Comparison of ENCODE assay signal across 1 cellular context in the genomic region with DNA sequence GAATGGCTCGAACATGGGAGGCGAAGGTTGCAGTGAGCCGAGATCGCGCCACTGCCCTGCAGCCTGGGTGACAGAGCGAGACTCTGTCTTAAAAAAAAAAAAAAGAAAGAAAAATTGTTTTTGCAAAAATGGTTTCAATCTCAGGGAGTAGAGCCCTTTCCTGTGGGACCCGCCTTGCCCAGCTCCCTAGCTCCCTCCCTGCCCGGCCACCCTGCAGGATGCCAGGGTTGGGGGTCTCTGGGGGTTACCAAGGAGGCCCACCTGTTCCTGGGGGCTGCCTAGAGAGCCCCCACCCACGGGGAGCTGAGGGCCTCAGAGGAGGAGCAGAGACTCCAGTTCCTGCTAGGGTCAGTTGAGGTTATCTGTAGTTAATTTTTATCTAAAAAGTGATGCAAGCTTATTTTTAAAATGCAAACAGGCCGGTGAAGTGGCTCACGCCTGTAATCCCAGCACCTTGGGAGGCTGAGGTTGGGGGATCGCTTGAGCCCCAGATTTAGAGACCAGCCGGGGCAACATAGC.
TF ChIP-seq lines count a peak whose summit lies in the region.

No MANE protein-coding gene starts in this region.

TF ChIP-seq in HepG2, 621 proteins besides CTCF, POLR2A, EP300 and RAD21 (continued from another document and continues in another):
- TF ChIP-seq ELF3 (CRISPR knock-in tag; IDR thresholded peaks at IDR 0.05), result no peak; the same call in 1 of the 2 replicates
- TF ChIP-seq ZNF180 (CRISPR knock-in tag; IDR thresholded peaks at IDR 0.05; ENCODE audit: borderline replicate concordance, low read depth), result no peak
- TF ChIP-seq, protein P1, sequence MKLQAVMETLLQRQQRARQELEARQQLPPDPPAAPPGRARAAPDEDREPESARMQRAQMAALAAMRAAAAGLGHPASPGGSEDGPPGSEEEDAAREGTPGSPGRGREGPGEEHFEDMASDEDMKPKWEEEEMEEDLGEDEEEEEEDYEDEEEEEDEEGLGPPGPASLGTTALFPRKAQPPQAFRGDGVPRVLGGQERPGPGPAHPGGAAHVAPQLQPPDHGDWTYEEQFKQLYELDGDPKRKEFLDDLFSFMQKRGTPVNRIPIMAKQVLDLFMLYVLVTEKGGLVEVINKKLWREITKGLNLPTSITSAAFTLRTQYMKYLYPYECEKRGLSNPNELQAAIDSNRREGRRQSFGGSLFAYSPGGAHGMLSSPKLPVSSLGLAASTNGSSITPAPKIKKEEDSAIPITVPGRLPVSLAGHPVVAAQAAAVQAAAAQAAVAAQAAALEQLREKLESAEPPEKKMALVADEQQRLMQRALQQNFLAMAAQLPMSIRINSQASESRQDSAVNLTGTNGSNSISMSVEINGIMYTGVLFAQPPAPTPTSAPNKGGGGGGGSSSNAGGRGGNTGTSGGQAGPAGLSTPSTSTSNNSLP (IDR thresholded peaks at IDR 0.05; ENCODE audit: low read depth, low read length), result peak; percentile 45
- TF ChIP-seq ZNF570 (CRISPR knock-in tag; IDR thresholded peaks at IDR 0.05; ENCODE audit: borderline replicate concordance), result no peak
- peak; percentile 34; the same call in 1 of the 2 replicates for TF ChIP-seq GABPB1 (CRISPR knock-in tag; IDR thresholded peaks at IDR 0.05)
- TF ChIP-seq FOXA3 (CRISPR knock-in tag; IDR thresholded peaks at IDR 0.05), result peak; percentile 44; the same call in 1 of the 2 replicates
- peak; percentile 22; the same call in 1 of the 2 replicates for TF ChIP-seq ZNF331 (CRISPR knock-in tag; IDR thresholded peaks at IDR 0.05)
- TF ChIP-seq ZNF317 (CRISPR knock-in tag; IDR thresholded peaks at IDR 0.05), result 0 out of 2 replicates have a peak, but pooled peaks have one; percentile 46
- peak; percentile 63; the same call in 1 of the 2 replicates for TF ChIP-seq PPARG (CRISPR knock-in tag; conservative IDR thresholded peaks at IDR 0.05)
- TF ChIP-seq, protein P2, sequence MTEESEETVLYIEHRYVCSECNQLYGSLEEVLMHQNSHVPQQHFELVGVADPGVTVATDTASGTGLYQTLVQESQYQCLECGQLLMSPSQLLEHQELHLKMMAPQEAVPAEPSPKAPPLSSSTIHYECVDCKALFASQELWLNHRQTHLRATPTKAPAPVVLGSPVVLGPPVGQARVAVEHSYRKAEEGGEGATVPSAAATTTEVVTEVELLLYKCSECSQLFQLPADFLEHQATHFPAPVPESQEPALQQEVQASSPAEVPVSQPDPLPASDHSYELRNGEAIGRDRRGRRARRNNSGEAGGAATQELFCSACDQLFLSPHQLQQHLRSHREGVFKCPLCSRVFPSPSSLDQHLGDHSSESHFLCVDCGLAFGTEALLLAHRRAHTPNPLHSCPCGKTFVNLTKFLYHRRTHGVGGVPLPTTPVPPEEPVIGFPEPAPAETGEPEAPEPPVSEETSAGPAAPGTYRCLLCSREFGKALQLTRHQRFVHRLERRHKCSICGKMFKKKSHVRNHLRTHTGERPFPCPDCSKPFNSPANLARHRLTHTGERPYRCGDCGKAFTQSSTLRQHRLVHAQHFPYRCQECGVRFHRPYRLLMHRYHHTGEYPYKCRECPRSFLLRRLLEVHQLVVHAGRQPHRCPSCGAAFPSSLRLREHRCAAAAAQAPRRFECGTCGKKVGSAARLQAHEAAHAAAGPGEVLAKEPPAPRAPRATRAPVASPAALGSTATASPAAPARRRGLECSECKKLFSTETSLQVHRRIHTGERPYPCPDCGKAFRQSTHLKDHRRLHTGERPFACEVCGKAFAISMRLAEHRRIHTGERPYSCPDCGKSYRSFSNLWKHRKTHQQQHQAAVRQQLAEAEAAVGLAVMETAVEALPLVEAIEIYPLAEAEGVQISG (CRISPR knock-in tag; IDR thresholded peaks at IDR 0.05), result peak; percentile 57
- no peak for TF ChIP-seq DMAP1 (CRISPR knock-in tag; IDR thresholded peaks at IDR 0.05)
- peak; percentile 84 for TF ChIP-seq SP5 (CRISPR knock-in tag; IDR thresholded peaks at IDR 0.05; ENCODE audit: borderline replicate concordance, low read depth)
- peak; percentile 38; the same call in 1 of the 2 replicates for TF ChIP-seq PHF21A (CRISPR knock-in tag; IDR thresholded peaks at IDR 0.05)
- 0 out of 2 replicates have a peak, but pooled peaks have one; percentile 30 for TF ChIP-seq FOXK1 (CRISPR knock-in tag; IDR thresholded peaks at IDR 0.05; ENCODE audit: borderline replicate concordance, low read depth)
- no peak for TF ChIP-seq ETV6 (CRISPR knock-in tag; conservative IDR thresholded peaks at IDR 0.05)
- TF ChIP-seq NCOA1 (CRISPR knock-in tag; IDR thresholded peaks at IDR 0.05), result no peak
- TF ChIP-seq SPEN (CRISPR knock-in tag; IDR thresholded peaks at IDR 0.05; ENCODE audit: low read depth), result 0 out of 2 replicates have a peak, but pooled peaks have one; percentile 16
- peak; percentile 94 for TF ChIP-seq ZNF121 (CRISPR knock-in tag; IDR thresholded peaks at IDR 0.05)
- TF ChIP-seq PCBP1 (IDR thresholded peaks at IDR 0.05; ENCODE audit: borderline replicate concordance, low read depth, low read length), result no peak
- no peak for TF ChIP-seq NFYC (CRISPR knock-in tag; IDR thresholded peaks at IDR 0.05)
- no peak for TF ChIP-seq ATM (IDR thresholded peaks at IDR 0.05; ENCODE audit: borderline replicate concordance)
- peak; percentile 68; the same call in 1 of the 2 replicates for TF ChIP-seq NCOR1 (IDR thresholded peaks at IDR 0.05; ENCODE audit: borderline replicate concordance, low read length)
- TF ChIP-seq, protein P3, sequence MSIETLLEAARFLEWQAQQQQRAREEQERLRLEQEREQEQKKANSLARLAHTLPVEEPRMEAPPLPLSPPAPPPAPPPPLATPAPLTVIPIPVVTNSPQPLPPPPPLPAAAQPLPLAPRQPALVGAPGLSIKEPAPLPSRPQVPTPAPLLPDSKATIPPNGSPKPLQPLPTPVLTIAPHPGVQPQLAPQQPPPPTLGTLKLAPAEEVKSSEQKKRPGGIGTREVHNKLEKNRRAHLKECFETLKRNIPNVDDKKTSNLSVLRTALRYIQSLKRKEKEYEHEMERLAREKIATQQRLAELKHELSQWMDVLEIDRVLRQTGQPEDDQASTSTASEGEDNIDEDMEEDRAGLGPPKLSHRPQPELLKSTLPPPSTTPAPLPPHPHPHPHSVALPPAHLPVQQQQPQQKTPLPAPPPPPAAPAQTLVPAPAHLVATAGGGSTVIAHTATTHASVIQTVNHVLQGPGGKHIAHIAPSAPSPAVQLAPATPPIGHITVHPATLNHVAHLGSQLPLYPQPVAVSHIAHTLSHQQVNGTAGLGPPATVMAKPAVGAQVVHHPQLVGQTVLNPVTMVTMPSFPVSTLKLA (IDR thresholded peaks at IDR 0.05), result no peak
- TF ChIP-seq, protein P4, sequence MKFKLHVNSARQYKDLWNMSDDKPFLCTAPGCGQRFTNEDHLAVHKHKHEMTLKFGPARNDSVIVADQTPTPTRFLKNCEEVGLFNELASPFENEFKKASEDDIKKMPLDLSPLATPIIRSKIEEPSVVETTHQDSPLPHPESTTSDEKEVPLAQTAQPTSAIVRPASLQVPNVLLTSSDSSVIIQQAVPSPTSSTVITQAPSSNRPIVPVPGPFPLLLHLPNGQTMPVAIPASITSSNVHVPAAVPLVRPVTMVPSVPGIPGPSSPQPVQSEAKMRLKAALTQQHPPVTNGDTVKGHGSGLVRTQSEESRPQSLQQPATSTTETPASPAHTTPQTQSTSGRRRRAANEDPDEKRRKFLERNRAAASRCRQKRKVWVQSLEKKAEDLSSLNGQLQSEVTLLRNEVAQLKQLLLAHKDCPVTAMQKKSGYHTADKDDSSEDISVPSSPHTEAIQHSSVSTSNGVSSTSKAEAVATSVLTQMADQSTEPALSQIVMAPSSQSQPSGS (CRISPR knock-in tag; IDR thresholded peaks at IDR 0.05), result 0 out of 2 replicates have a peak, but pooled peaks have one; percentile 32
- TF ChIP-seq SRY (CRISPR knock-in tag; IDR thresholded peaks at IDR 0.05), result 0 out of 2 replicates have a peak, but pooled peaks have one; percentile 66
- no peak for TF ChIP-seq SMARCE1 (IDR thresholded peaks at IDR 0.05; ENCODE audit: borderline replicate concordance)
- no peak for TF ChIP-seq GFI1 (CRISPR knock-in tag; IDR thresholded peaks at IDR 0.05; ENCODE audit: borderline replicate concordance)
- TF ChIP-seq ZNF720 (CRISPR knock-in tag; IDR thresholded peaks at IDR 0.05), result no peak
- no peak for TF ChIP-seq HHEX (CRISPR knock-in tag; IDR thresholded peaks at IDR 0.05)
- TF ChIP-seq RXRA (CRISPR knock-in tag; IDR thresholded peaks at IDR 0.05), result peak; percentile 92
- TF ChIP-seq ZNF101 (CRISPR knock-in tag; IDR thresholded peaks at IDR 0.05; ENCODE audit: borderline replicate concordance, low read depth), result no peak
- TF ChIP-seq, protein P5, sequence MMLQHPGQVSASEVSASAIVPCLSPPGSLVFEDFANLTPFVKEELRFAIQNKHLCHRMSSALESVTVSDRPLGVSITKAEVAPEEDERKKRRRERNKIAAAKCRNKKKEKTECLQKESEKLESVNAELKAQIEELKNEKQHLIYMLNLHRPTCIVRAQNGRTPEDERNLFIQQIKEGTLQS (CRISPR knock-in tag; IDR thresholded peaks at IDR 0.05), result peak; percentile 71; the same call in 1 of the 2 replicates
- TF ChIP-seq HOXA3 (CRISPR knock-in tag; IDR thresholded peaks at IDR 0.05), result peak; percentile 42; the same call in 1 of the 2 replicates
- TF ChIP-seq GATA4 (IDR thresholded peaks at IDR 0.05; ENCODE audit: borderline replicate concordance, low read depth), result peak; percentile 45; the same call in 1 of the 2 replicates
- TF ChIP-seq, protein P6, sequence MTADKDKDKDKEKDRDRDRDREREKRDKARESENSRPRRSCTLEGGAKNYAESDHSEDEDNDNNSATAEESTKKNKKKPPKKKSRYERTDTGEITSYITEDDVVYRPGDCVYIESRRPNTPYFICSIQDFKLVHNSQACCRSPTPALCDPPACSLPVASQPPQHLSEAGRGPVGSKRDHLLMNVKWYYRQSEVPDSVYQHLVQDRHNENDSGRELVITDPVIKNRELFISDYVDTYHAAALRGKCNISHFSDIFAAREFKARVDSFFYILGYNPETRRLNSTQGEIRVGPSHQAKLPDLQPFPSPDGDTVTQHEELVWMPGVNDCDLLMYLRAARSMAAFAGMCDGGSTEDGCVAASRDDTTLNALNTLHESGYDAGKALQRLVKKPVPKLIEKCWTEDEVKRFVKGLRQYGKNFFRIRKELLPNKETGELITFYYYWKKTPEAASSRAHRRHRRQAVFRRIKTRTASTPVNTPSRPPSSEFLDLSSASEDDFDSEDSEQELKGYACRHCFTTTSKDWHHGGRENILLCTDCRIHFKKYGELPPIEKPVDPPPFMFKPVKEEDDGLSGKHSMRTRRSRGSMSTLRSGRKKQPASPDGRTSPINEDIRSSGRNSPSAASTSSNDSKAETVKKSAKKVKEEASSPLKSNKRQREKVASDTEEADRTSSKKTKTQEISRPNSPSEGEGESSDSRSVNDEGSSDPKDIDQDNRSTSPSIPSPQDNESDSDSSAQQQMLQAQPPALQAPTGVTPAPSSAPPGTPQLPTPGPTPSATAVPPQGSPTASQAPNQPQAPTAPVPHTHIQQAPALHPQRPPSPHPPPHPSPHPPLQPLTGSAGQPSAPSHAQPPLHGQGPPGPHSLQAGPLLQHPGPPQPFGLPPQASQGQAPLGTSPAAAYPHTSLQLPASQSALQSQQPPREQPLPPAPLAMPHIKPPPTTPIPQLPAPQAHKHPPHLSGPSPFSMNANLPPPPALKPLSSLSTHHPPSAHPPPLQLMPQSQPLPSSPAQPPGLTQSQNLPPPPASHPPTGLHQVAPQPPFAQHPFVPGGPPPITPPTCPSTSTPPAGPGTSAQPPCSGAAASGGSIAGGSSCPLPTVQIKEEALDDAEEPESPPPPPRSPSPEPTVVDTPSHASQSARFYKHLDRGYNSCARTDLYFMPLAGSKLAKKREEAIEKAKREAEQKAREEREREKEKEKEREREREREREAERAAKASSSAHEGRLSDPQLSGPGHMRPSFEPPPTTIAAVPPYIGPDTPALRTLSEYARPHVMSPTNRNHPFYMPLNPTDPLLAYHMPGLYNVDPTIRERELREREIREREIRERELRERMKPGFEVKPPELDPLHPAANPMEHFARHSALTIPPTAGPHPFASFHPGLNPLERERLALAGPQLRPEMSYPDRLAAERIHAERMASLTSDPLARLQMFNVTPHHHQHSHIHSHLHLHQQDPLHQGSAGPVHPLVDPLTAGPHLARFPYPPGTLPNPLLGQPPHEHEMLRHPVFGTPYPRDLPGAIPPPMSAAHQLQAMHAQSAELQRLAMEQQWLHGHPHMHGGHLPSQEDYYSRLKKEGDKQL (CRISPR knock-in tag; IDR thresholded peaks at IDR 0.05; ENCODE audit: low read depth), result peak; percentile 52; the same call in 1 of the 2 replicates
- no peak for TF ChIP-seq SAFB2 (CRISPR knock-in tag; IDR thresholded peaks at IDR 0.05; ENCODE audit: borderline replicate concordance, low read depth)
- peak; percentile 35; the same call in 1 of the 2 replicates for TF ChIP-seq MEIS2 (CRISPR knock-in tag; IDR thresholded peaks at IDR 0.05)
- peak; percentile 45; the same call in 1 of the 2 replicates for TF ChIP-seq HDAC2 (CRISPR knock-in tag; IDR thresholded peaks at IDR 0.05)
- peak; percentile 79 for TF ChIP-seq DPF2 (CRISPR knock-in tag; IDR thresholded peaks at IDR 0.05; ENCODE audit: borderline replicate concordance, low read depth)
- TF ChIP-seq CENPT (CRISPR knock-in tag; IDR thresholded peaks at IDR 0.05; ENCODE audit: low read depth), result no peak
- TF ChIP-seq ZNF256 (CRISPR knock-in tag; conservative IDR thresholded peaks at IDR 0.05), result no peak
- TF ChIP-seq SOX6 (IDR thresholded peaks at IDR 0.05), result no peak
- peak; percentile 51; the same call in 1 of the 2 replicates for TF ChIP-seq SOX6 (CRISPR knock-in tag; IDR thresholded peaks at IDR 0.05)
- TF ChIP-seq, protein P7, sequence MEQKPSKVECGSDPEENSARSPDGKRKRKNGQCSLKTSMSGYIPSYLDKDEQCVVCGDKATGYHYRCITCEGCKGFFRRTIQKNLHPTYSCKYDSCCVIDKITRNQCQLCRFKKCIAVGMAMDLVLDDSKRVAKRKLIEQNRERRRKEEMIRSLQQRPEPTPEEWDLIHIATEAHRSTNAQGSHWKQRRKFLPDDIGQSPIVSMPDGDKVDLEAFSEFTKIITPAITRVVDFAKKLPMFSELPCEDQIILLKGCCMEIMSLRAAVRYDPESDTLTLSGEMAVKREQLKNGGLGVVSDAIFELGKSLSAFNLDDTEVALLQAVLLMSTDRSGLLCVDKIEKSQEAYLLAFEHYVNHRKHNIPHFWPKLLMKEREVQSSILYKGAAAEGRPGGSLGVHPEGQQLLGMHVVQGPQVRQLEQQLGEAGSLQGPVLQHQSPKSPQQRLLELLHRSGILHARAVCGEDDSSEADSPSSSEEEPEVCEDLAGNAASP (CRISPR knock-in tag; IDR thresholded peaks at IDR 0.05; ENCODE audit: borderline replicate concordance), result peak; percentile 97
- TF ChIP-seq SOX5 (CRISPR knock-in tag; IDR thresholded peaks at IDR 0.05; ENCODE audit: borderline replicate concordance), result no peak; the same call in 1 of the 2 replicates
- 0 out of 2 replicates have a peak, but pooled peaks have one; percentile 11 for TF ChIP-seq ZNF772 (CRISPR knock-in tag; IDR thresholded peaks at IDR 0.05)
- peak; percentile 7 for TF ChIP-seq SKI (IDR thresholded peaks at IDR 0.05; ENCODE audit: partially characterized antibody)
- TF ChIP-seq ZSCAN25 (CRISPR knock-in tag; IDR thresholded peaks at IDR 0.05), result peak; percentile 78; the same call in 1 of the 2 replicates
- no peak for TF ChIP-seq MAFG (CRISPR knock-in tag; IDR thresholded peaks at IDR 0.05)
- TF ChIP-seq SMAD9 (CRISPR knock-in tag; IDR thresholded peaks at IDR 0.05), result no peak
- TF ChIP-seq TCF7 (IDR thresholded peaks at IDR 0.05; ENCODE audit: low read depth), result 0 out of 2 replicates have a peak, but pooled peaks have one; percentile 11
- TF ChIP-seq SNAI1 (CRISPR knock-in tag; IDR thresholded peaks at IDR 0.05; ENCODE audit: borderline replicate concordance), result no peak; the same call in 1 of the 2 replicates
- TF ChIP-seq TARDBP (CRISPR knock-in tag; IDR thresholded peaks at IDR 0.05), result peak; percentile 42; the same call in 1 of the 2 replicates
